Comparison of ENCODE assay signal across 10 cellular contexts in genomic region chr2:240432820-240433801, GRCh38. TPM values are rescaled to one million over a fixed set of nuclear protein-coding genes. Genes with fewer than 3 reads are reported as not detected.
DNase-seq lines count a peak whose midpoint lies in the region; ATAC-seq and TF ChIP-seq lines count a peak whose summit lies in the region.
"Had no signal": no experiment of that assay in that cellular context is flagged by ENCODE, and none has a peak within 500 bp of the region (broad histone marks: within the 10 kb centered on the region; RNA-seq: fewer than 3 reads in every experiment).

No MANE protein-coding gene starts in this region.

- H3K4me1 ChIP-seq in tibial artery = peaks cover 5 to 34% (median 31%) of the 10 kb centered on the region in 4 donors

- H3K27ac ChIP-seq in tibial artery = peak overlapping the region in 1 of 2 donors; percentile 81

- H3K4me3 Mint-ChIP-seq in activated CD4-positive, alpha-beta T cell treated with anti-CD3 and anti-CD28 coated beads for 36 hours = no peak overlapping the region
- peak overlapping the region; percentile 25 for H3K4me3 Mint-ChIP-seq in activated naive CD8-positive, alpha-beta T cell treated with anti-CD3 and anti-CD28 coated beads for 36 hours

- no peaks in the 10 kb centered on the region for H3K9me3 ChIP-seq in tibial artery

- H3K36me3 Mint-ChIP-seq in activated CD4-positive, alpha-beta T cell treated with anti-CD3 and anti-CD28 coated beads for 36 hours (ENCODE audit: low read depth) = no peaks in the 10 kb centered on the region
- no peaks in the 10 kb centered on the region for H3K36me3 Mint-ChIP-seq in activated naive CD8-positive, alpha-beta T cell treated with anti-CD3 and anti-CD28 coated beads for 36 hours

- H3K27ac Mint-ChIP-seq in activated CD4-positive, alpha-beta T cell treated with anti-CD3 and anti-CD28 coated beads for 36 hours = no peak overlapping the region
- H3K27ac Mint-ChIP-seq in activated naive CD8-positive, alpha-beta T cell treated with anti-CD3 and anti-CD28 coated beads for 36 hours = no peak overlapping the region

- no peaks in the 10 kb centered on the region for H3K27me3 ChIP-seq in tibial artery

- H3K27me3 Mint-ChIP-seq in activated CD4-positive, alpha-beta T cell treated with anti-CD3 and anti-CD28 coated beads for 36 hours = peaks cover 18% of the 10 kb centered on the region
- peaks cover 22% of the 10 kb centered on the region for H3K27me3 Mint-ChIP-seq in activated naive CD8-positive, alpha-beta T cell treated with anti-CD3 and anti-CD28 coated beads for 36 hours

- DNase-seq in activated CD4-positive, alpha-beta T cell treated with anti-CD3 and anti-CD28 coated beads for 36 hours = peak; percentile 5
- DNase-seq in activated CD4-positive, alpha-beta T cell treated with anti-CD3 and anti-CD28 coated beads, Interleukin-2, amount 50 U/mL, for 48 hours = no peak
- DNase-seq in activated naive CD8-positive, alpha-beta T cell treated with anti-CD3 and anti-CD28 coated beads for 36 hours = no peak
- DNase-seq in left lobe of liver (ENCODE audit: low spot score) (peak; percentile 41), tibial artery (peak; percentile 16 to 62), germinal center (ENCODE audit: low spot score) (no peak), NOMO-1 treated with dmso at 0.1 percent for 144 hours (lab: John Stamatoyannopoulos, UW; ENCODE audit: unreplicated experiment) (no peak)
- DNase-seq: mesendoderm, T-helper 9 cell had no signal

- intact Hi-C loops in activated CD4-positive, alpha-beta T cell treated with anti-CD3 and anti-CD28 coated beads for 36 hours (cut with DNase I, micrococcal nuclease) = loop anchor here in 1 of 2 experiments (10.0 kb wide), 2 partner anchors 298 to 368 kb away; partner anchors contain the start of gene COPS9
- intact Hi-C loops in tibial artery (cut with DNase I; ENCODE audit: low total_unique reads) = loop anchor here (5.0 to 10.0 kb wide), 2 partner anchors 46 to 132 kb away; partner anchors contain the start of genes DUSP28 and RNPEPL1

- CTCF ChIA-PET in activated CD4-positive, alpha-beta T cell treated with anti-CD3 and anti-CD28 coated beads for 36 hours (lab: Charles Lee) = no interaction called here

- no peaks in the 10 kb centered on the region for H3K9me3 Mint-ChIP-seq in activated CD4-positive, alpha-beta T cell treated with anti-CD3 and anti-CD28 coated beads for 36 hours (ENCODE audit: low read depth)
- H3K9me3 Mint-ChIP-seq in activated naive CD8-positive, alpha-beta T cell treated with anti-CD3 and anti-CD28 coated beads for 36 hours = no peaks in the 10 kb centered on the region

- H3K4me3 ChIP-seq in tibial artery = no peak overlapping the region

- peaks cover 19% of the 10 kb centered on the region for H3K4me1 Mint-ChIP-seq in activated CD4-positive, alpha-beta T cell treated with anti-CD3 and anti-CD28 coated beads for 36 hours
- peaks cover 14% of the 10 kb centered on the region for H3K4me1 Mint-ChIP-seq in activated naive CD8-positive, alpha-beta T cell treated with anti-CD3 and anti-CD28 coated beads for 36 hours

- no peaks in the 10 kb centered on the region for H3K36me3 ChIP-seq in tibial artery

- POLR2A ChIA-PET in activated CD4-positive, alpha-beta T cell treated with anti-CD3 and anti-CD28 coated beads for 36 hours (lab: Charles Lee) = no interaction called here

- ATAC-seq in activated CD4-positive, alpha-beta T cell treated with anti-CD3 and anti-CD28 coated beads for 36 hours = no peak
- no peak for ATAC-seq in left lobe of liver
- no peak for ATAC-seq in HG03025 (IDR thresholded peaks at IDR 0.05; ENCODE audit: low FRiP score, unreplicated experiment)

- no peak for TF ChIP-seq CTCF in tibial artery (IDR thresholded peaks at IDR 0.05)

RNA-seq across cellular contexts. Expression of gene GPC1, which starts 2.4 kb away (rescaled TPM):
- 1 to 10 TPM; 1.7 to 2.0 TPM for total RNA-seq in activated CD4-positive, alpha-beta T cell treated with anti-CD3 and anti-CD28 coated beads for 36 hours
- 1 to 10 TPM in 1 of 2 experiments, under 1 TPM in 1; 0.64 to 1.3 TPM for total RNA-seq in activated naive CD8-positive, alpha-beta T cell treated with anti-CD3 and anti-CD28 coated beads for 36 hours
- 29.4 TPM for total RNA-seq in left lobe of liver

Comparison
In these comparisons a context has a peak if more than half of its experiments do, and no peak if none do; other contexts are left out.
1. DNase-seq: peak in activated CD4-positive, alpha-beta T cell treated with anti-CD3 and anti-CD28 coated beads for 36 hours (single experiment), left lobe of liver (single experiment) and tibial artery (2 of 2); none in activated CD4-positive, alpha-beta T cell treated with anti-CD3 and anti-CD28 coated beads, Interleukin-2, amount 50 U/mL, for 48 hours (0 of 2), activated naive CD8-positive, alpha-beta T cell treated with anti-CD3 and anti-CD28 coated beads for 36 hours (single experiment), germinal center (single experiment) and NOMO-1 treated with dmso at 0.1 percent for 144 hours (single experiment).
2. RNA of gene GPC1, which starts 2.4 kb away (total RNA-seq): 29.4 TPM in left lobe of liver (single experiment); 1.7 to 2.0 TPM in activated CD4-positive, alpha-beta T cell treated with anti-CD3 and anti-CD28 coated beads for 36 hours and 0.64 to 1.3 TPM in activated naive CD8-positive, alpha-beta T cell treated with anti-CD3 and anti-CD28 coated beads for 36 hours; every median in the first group is over 10 times any median in the second.